In genomic region chr22:25673721-25674120, GRCh38 we compare ENCODE assay signal across 14 cellular contexts.
A peak's percentile ranks its signal among the peaks of the same experiment; 100 is the strongest.
DNase-seq lines count a peak whose midpoint lies in the region; ATAC-seq and TF ChIP-seq lines count a peak whose summit lies in the region.
"Had no signal": no experiment of that assay in that cellular context is flagged by ENCODE, and none has a peak within 500 bp of the region (broad histone marks: within the 10 kb centered on the region; RNA-seq: fewer than 3 reads in every experiment).

No MANE protein-coding gene starts in this region.

- no peak for DNase-seq in stimulated activated naive CD8-positive, alpha-beta T cell treated with anti-CD3 and anti-CD28 coated beads, Interleukin-15, amount 100 ng/mL, for 72 hours
- no peak for DNase-seq in stimulated activated naive CD8-positive, alpha-beta T cell treated with anti-CD3 and anti-CD28 coated beads, Interleukin-15, Interleukin-2, amounts not matched to agents 100 U/mL and 50 U/mL, for 24 hours
- DNase-seq in activated B cell treated with CpG ODN at 0.5 μM for 24 hours (no peak), epidermal melanocyte (ENCODE audit: insufficient read length, low spot score) (peak; percentile 46), glutamatergic neuron (no peak), germinal center (ENCODE audit: low spot score) (no peak), CD14-positive monocyte (ENCODE audit: low spot score) (no peak)
- DNase-seq: BE2C; Caco-2; CD8-positive, alpha-beta T cell; DMS53; GF-D8; H7 had no signal

- intact Hi-C loops in activated B cell treated with CpG ODN at 0.5 μM for 24 hours (cut with micrococcal nuclease) (no loop called here), CD14-positive monocyte (cut with micrococcal nuclease) (no loop called here)

- H3K9me3 Mint-ChIP-seq in stimulated activated naive CD8-positive, alpha-beta T cell treated with anti-CD3 and anti-CD28 coated beads, Interleukin-15, amount 100 ng/mL, for 72 hours: no peaks in the 10 kb centered on the region
- no peaks in the 10 kb centered on the region for H3K9me3 Mint-ChIP-seq in activated B cell treated with CpG ODN at 0.5 μM for 24 hours
- H3K9me3 Mint-ChIP-seq in glutamatergic neuron (ENCODE audit: unreplicated experiment): peaks cover 2% of the 10 kb centered on the region
- no peaks in the 10 kb centered on the region for H3K9me3 Mint-ChIP-seq in CD14-positive monocyte
- H3K9me3 Mint-ChIP-seq: CD8-positive, alpha-beta T cell had no signal

- POLR2A ChIA-PET in activated B cell treated with CpG ODN at 0.5 μM for 24 hours (lab: Charles Lee): no interaction called here

- peak overlapping the region; percentile 91 to 97 for H3K27ac Mint-ChIP-seq in stimulated activated naive CD8-positive, alpha-beta T cell treated with anti-CD3 and anti-CD28 coated beads, Interleukin-15, amount 100 ng/mL, for 72 hours
- peak overlapping the region; percentile 24 for H3K27ac Mint-ChIP-seq in activated B cell treated with CpG ODN at 0.5 μM for 24 hours
- no peak overlapping the region for H3K27ac Mint-ChIP-seq in glutamatergic neuron (ENCODE audit: unreplicated experiment)
- no peak overlapping the region for H3K27ac Mint-ChIP-seq in CD14-positive monocyte
- H3K27ac Mint-ChIP-seq: CD8-positive, alpha-beta T cell had no signal

- H3K4me3 Mint-ChIP-seq in stimulated activated naive CD8-positive, alpha-beta T cell treated with anti-CD3 and anti-CD28 coated beads, Interleukin-15, amount 100 ng/mL, for 72 hours: no peak overlapping the region
- no peak overlapping the region for H3K4me3 Mint-ChIP-seq in activated B cell treated with CpG ODN at 0.5 μM for 24 hours
- no peak overlapping the region for H3K4me3 Mint-ChIP-seq in glutamatergic neuron (ENCODE audit: unreplicated experiment)
- no peak overlapping the region for H3K4me3 Mint-ChIP-seq in CD14-positive monocyte
- H3K4me3 Mint-ChIP-seq: CD8-positive, alpha-beta T cell had no signal

- CTCF ChIA-PET in activated B cell treated with CpG ODN at 0.5 μM for 24 hours (lab: Charles Lee): no interaction called here

- TF ChIP-seq CTCF in activated B cell treated with CpG ODN at 0.5 μM for 24 hours (IDR thresholded peaks at IDR 0.05) (no peak), glutamatergic neuron (IDR thresholded peaks at IDR 0.05; ENCODE audit: partially characterized antibody, unreplicated experiment) (no peak), CD14-positive monocyte (IDR thresholded peaks at IDR 0.05) (no peak)

- no peak for ATAC-seq in stimulated activated naive CD8-positive, alpha-beta T cell treated with anti-CD3 and anti-CD28 coated beads, Interleukin-15, amount 100 ng/mL, for 72 hours
- no peak for ATAC-seq in stimulated activated naive CD8-positive, alpha-beta T cell treated with anti-CD3 and anti-CD28 coated beads, Interleukin-15, Interleukin-2, amounts not matched to agents 100 U/mL and 50 U/mL, for 24 hours
- no peak for ATAC-seq in activated B cell treated with CpG ODN at 0.5 μM for 24 hours (ENCODE audit: low read depth)
- ATAC-seq: A549; CD8-positive, alpha-beta T cell had no signal

- H3K36me3 Mint-ChIP-seq in activated B cell treated with CpG ODN at 0.5 μM for 24 hours (ENCODE audit: low read depth): peaks cover 60% of the 10 kb centered on the region
- no peaks in the 10 kb centered on the region for H3K36me3 Mint-ChIP-seq in glutamatergic neuron (ENCODE audit: unreplicated experiment)
- H3K36me3 Mint-ChIP-seq in CD14-positive monocyte: peaks cover 49 to 80% of the 10 kb centered on the region in 2 donors
- H3K36me3 Mint-ChIP-seq: CD8-positive, alpha-beta T cell had no signal

- H3K27me3 Mint-ChIP-seq in stimulated activated naive CD8-positive, alpha-beta T cell treated with anti-CD3 and anti-CD28 coated beads, Interleukin-15, amount 100 ng/mL, for 72 hours: no peaks in the 10 kb centered on the region
- H3K27me3 Mint-ChIP-seq in activated B cell treated with CpG ODN at 0.5 μM for 24 hours (no peaks in the 10 kb centered on the region), glutamatergic neuron (ENCODE audit: unreplicated experiment) (no peaks in the 10 kb centered on the region), CD14-positive monocyte (ENCODE audit: low read depth in 3 of 3) (peaks cover 0 to 3% (median 0%) of the 10 kb centered on the region in 3 donors)

- peaks cover 9% of the 10 kb centered on the region for H3K4me1 Mint-ChIP-seq in stimulated activated naive CD8-positive, alpha-beta T cell treated with anti-CD3 and anti-CD28 coated beads, Interleukin-15, amount 100 ng/mL, for 72 hours
- no peaks in the 10 kb centered on the region for H3K4me1 Mint-ChIP-seq in activated B cell treated with CpG ODN at 0.5 μM for 24 hours
- H3K4me1 Mint-ChIP-seq in glutamatergic neuron (ENCODE audit: low read depth, unreplicated experiment): peaks cover 4% of the 10 kb centered on the region
- peaks cover 15% of the 10 kb centered on the region for H3K4me1 Mint-ChIP-seq in CD14-positive monocyte

Comparison
In these comparisons a context has a peak if more than half of its experiments do, and no peak if none do; other contexts are left out.
1. H3K27ac Mint-ChIP-seq: peak in stimulated activated naive CD8-positive, alpha-beta T cell treated with anti-CD3 and anti-CD28 coated beads, Interleukin-15, amount 100 ng/mL, for 72 hours (2 of 2) and activated B cell treated with CpG ODN at 0.5 μM for 24 hours (single experiment); none in glutamatergic neuron (single experiment) and CD14-positive monocyte (0 of 7).